Comparison of ENCODE assay signal across 8 cellular contexts in genomic region chr2:176130153-176130916, GRCh38. TPM values are rescaled to one million over a fixed set of nuclear protein-coding genes. Genes with fewer than 3 reads are reported as not detected.
DNase-seq lines count a peak whose midpoint lies in the region; TF ChIP-seq lines count a peak whose summit lies in the region.

No MANE protein-coding gene starts in this region.

- H3K27me3 Mint-ChIP-seq in endodermal cell (ENCODE audit: insufficient read depth) (peaks cover 96% of the 10 kb centered on the region), neural progenitor cell (ENCODE audit: insufficient read depth, low read depth) (peaks cover 90% of the 10 kb centered on the region)

- H3K4me1 Mint-ChIP-seq in endodermal cell: peaks cover 12% of the 10 kb centered on the region
- H3K4me1 Mint-ChIP-seq in neural progenitor cell: peaks cover 12% of the 10 kb centered on the region

- WGBS in endodermal cell (ENCODE audit: insufficient coverage in 1 of 2, insufficient read length in 1 of 2), 2 experiments: 1 to 2% methylated on average over 13 to 98 of the region's 98 CpGs

- no peaks in the 10 kb centered on the region for H3K36me3 ChIP-seq in ES-I3 (ENCODE audit: insufficient read depth, low read length)
- H3K36me3 ChIP-seq in endodermal cell (ENCODE audit: control insufficient read depth, insufficient read depth, low read length): no peaks in the 10 kb centered on the region
- H3K36me3 ChIP-seq in neural progenitor cell: no peaks in the 10 kb centered on the region

- H3K9me3 ChIP-seq in ES-I3 (ENCODE audit: control insufficient read depth, insufficient read depth, low read length) (no peaks in the 10 kb centered on the region; the same call in 1 of the 2 replicates), endodermal cell (ENCODE audit: control insufficient read depth, low read length) (no peaks in the 10 kb centered on the region), neural progenitor cell (ENCODE audit: low read depth) (no peaks in the 10 kb centered on the region)

- H3K4me3 ChIP-seq in endodermal cell (ENCODE audit: low read length): no peak overlapping the region
- peak overlapping the region; percentile 39 for H3K4me3 ChIP-seq in neural progenitor cell

- peaks cover 3% of the 10 kb centered on the region for H3F3A ChIP-seq in neural progenitor cell (ENCODE audit: low read depth)

- H3K27ac ChIP-seq in endodermal cell (ENCODE audit: low read depth, low read length) (no peak overlapping the region), neural progenitor cell (no peak overlapping the region)

- DNase-seq in endodermal cell: peak; percentile 78
- peak; percentile 76 for DNase-seq in neural progenitor cell (ENCODE audit: low spot score)
- no peak for DNase-seq in NK-92 (lab: John Stamatoyannopoulos, UW; ENCODE audit: unreplicated experiment)
- no peak for DNase-seq in activated CD4-positive, alpha-beta T cell treated with anti-CD3 and anti-CD28 coated beads for 48 hours
- DNase-seq in HuH-7.5 (ENCODE audit: low spot score): no peak
- DNase-seq in NCI-H128 (lab: John Stamatoyannopoulos, UW; ENCODE audit: unreplicated experiment): no peak

- no peaks in the 10 kb centered on the region for H3K79me2 ChIP-seq in neural progenitor cell (ENCODE audit: low read depth)

- H3K27me3 ChIP-seq in endodermal cell (ENCODE audit: control insufficient read depth, insufficient read depth, low read length, poor library complexity, severe bottlenecking) (peaks cover 100% of the 10 kb centered on the region), neural progenitor cell (peaks cover 100% of the 10 kb centered on the region)

- H3K4me1 ChIP-seq in ES-I3 (ENCODE audit: insufficient read depth, low read length) (0 out of 2 replicates have a peak, but pooled peaks cover 3% of the 10 kb centered on the region), endodermal cell (ENCODE audit: control insufficient read depth, insufficient read depth, low read length) (no peaks in the 10 kb centered on the region), neural progenitor cell (peaks cover 3% of the 10 kb centered on the region)

- no peak overlapping the region for H2AFZ ChIP-seq in neural progenitor cell (replicated peaks)

- no peak for TF ChIP-seq CTCF in endodermal cell (conservative IDR thresholded peaks at IDR 0.05)
- no peak for TF ChIP-seq CTCF in neural progenitor cell (IDR thresholded peaks at IDR 0.05)

- H3K4me3 Mint-ChIP-seq in endodermal cell: peak overlapping the region; percentile 33
- H3K4me3 Mint-ChIP-seq in neural progenitor cell: peak overlapping the region; percentile 79

- H3K9ac ChIP-seq in ES-I3 (ENCODE audit: low read depth, low read length) (peak overlapping the region; percentile 28; the same call in 1 of the 2 replicates), endodermal cell (ENCODE audit: extremely low read depth, low read length, poor library complexity, severe bottlenecking) (no peak overlapping the region), neural progenitor cell (no peak overlapping the region)

- H3K9me3 Mint-ChIP-seq in endodermal cell: no peaks in the 10 kb centered on the region
- peaks cover 9% of the 10 kb centered on the region for H3K9me3 Mint-ChIP-seq in neural progenitor cell

- no peak overlapping the region for H3K27ac Mint-ChIP-seq in endodermal cell
- no peak overlapping the region for H3K27ac Mint-ChIP-seq in neural progenitor cell

- peaks cover 90% of the 10 kb centered on the region for H4K20me1 ChIP-seq in neural progenitor cell (ENCODE audit: low read depth)

- H3K36me3 Mint-ChIP-seq in endodermal cell (ENCODE audit: low read depth): no peaks in the 10 kb centered on the region
- no peaks in the 10 kb centered on the region for H3K36me3 Mint-ChIP-seq in neural progenitor cell

- peak overlapping the region; percentile 69 for H3K4me2 ChIP-seq in neural progenitor cell

TF ChIP-seq in PFSK-1, 5 proteins besides CTCF, POLR2A, EP300 and RAD21:
- no peak for TF ChIP-seq TAF1 (IDR thresholded peaks at IDR 0.05; ENCODE audit: borderline replicate concordance, insufficient read depth, low read length)
- no peak for TF ChIP-seq REST (IDR thresholded peaks at IDR 0.05; ENCODE audit: insufficient read depth in 1 of 2, low read depth in 2 of 2, low read length in 2 of 2)
- no peak for TF ChIP-seq POLR2AphosphoS5 (IDR thresholded peaks at IDR 0.05; ENCODE audit: low read depth, low read length)
- no peak for TF ChIP-seq SIN3A (IDR thresholded peaks at IDR 0.05; ENCODE audit: borderline replicate concordance, insufficient read depth, low read length)
- peak; percentile 6 for TF ChIP-seq FOXP2 (optimal IDR thresholded peaks at IDR 0.05; ENCODE audit: borderline replicate concordance, extremely low read depth, extremely low read length, insufficient read depth)

RNA-seq across cellular contexts. Expression of gene HOXD8, which starts 0.8 kb away (rescaled TPM):
- 8.9 TPM for polyA plus RNA-seq in PFSK-1 (2012; ENCODE audit: insufficient read length, low read depth)
- not detected for total RNA-seq in endodermal cell
- 3.6 TPM for polyA plus RNA-seq in endodermal cell (2013, experiment 1 of 2)
- polyA plus RNA-seq in endodermal cell (2013, experiment 2 of 2): 2.2 TPM
- total RNA-seq in neural progenitor cell (ENCODE audit: low replicate concordance): not detected in 2 replicates

RNA-seq across cellular contexts. Expression of gene HOXD9, which starts 7.8 kb away (rescaled TPM):
- 5.6 TPM for polyA plus RNA-seq in PFSK-1 (2012; ENCODE audit: insufficient read length, low read depth)
- total RNA-seq in endodermal cell (not detected), neural progenitor cell (ENCODE audit: low replicate concordance) (not detected in 2 replicates)
- polyA plus RNA-seq in endodermal cell (2013, experiment 1 of 2): 5.2 TPM
- polyA plus RNA-seq in endodermal cell (2013, experiment 2 of 2): 2.4 TPM

RNA-seq across cellular contexts. Expression of gene HOXD10, which starts 13.8 kb away (rescaled TPM):
- polyA plus RNA-seq in PFSK-1 (2012; ENCODE audit: insufficient read length, low read depth): not detected
- total RNA-seq in endodermal cell (not detected), neural progenitor cell (ENCODE audit: low replicate concordance) (not detected in 2 replicates)
- 3.9 TPM for polyA plus RNA-seq in endodermal cell (2013, experiment 1 of 2)
- polyA plus RNA-seq in endodermal cell (2013, experiment 2 of 2): 2.7 TPM

RNA-seq across cellular contexts. Expression of gene HOXD4, which starts 21.0 kb away (rescaled TPM):
- 7.6 TPM for polyA plus RNA-seq in PFSK-1 (2012; ENCODE audit: insufficient read length, low read depth)
- not detected for total RNA-seq in endodermal cell
- 23.7 TPM for polyA plus RNA-seq in endodermal cell (2013, experiment 1 of 2)
- 13.2 TPM for polyA plus RNA-seq in endodermal cell (2013, experiment 2 of 2)
- not detected in 2 replicates for total RNA-seq in neural progenitor cell (ENCODE audit: low replicate concordance)

RNA-seq across cellular contexts. Expression of gene HOXD11, which starts 23.3 kb away (rescaled TPM):
- not detected for polyA plus RNA-seq in PFSK-1 (2012; ENCODE audit: insufficient read length, low read depth)
- total RNA-seq in endodermal cell (not detected), neural progenitor cell (ENCODE audit: low replicate concordance) (not detected in 2 replicates)
- polyA plus RNA-seq in endodermal cell (2013, experiment 1 of 2): 3.8 TPM
- polyA plus RNA-seq in endodermal cell (2013, experiment 2 of 2): 2.4 TPM

Comparison
In these comparisons a context has a peak if more than half of its experiments do, and no peak if none do; other contexts are left out.
1. DNase-seq: peak in endodermal cell (single experiment) and neural progenitor cell (single experiment); none in NK-92 (single experiment), activated CD4-positive, alpha-beta T cell treated with anti-CD3 and anti-CD28 coated beads for 48 hours (single experiment), HuH-7.5 (single experiment) and NCI-H128 (single experiment).